Comparison of ENCODE assay signal across 25 cellular contexts in the genomic region with DNA sequence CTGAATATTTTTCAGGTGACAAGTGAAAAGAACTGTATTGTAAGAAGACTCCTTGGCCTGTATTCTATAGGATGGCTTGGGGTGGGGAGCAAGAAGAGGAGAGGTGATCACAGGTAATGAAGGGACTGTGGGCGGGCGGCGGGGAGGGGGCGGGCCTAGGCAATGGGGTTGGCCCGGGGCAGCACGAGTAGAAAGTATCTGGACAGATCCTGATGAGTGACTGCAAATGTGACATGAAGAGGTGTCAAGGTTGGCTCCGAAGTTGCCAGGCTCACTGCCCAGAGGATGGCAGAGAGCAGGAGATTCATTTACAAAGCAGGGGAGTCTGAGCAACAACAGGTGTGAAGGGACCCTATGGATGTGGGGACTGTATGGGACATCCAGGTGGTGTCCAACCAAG. TPM values are rescaled to one million over a fixed set of nuclear protein-coding genes. Genes with fewer than 3 reads are reported as not detected.
DNase-seq lines count a peak whose midpoint lies in the region; ATAC-seq, FAIRE-seq and TF ChIP-seq lines count a peak whose summit lies in the region.
"Had no signal": no experiment of that assay in that cellular context is flagged by ENCODE, and none has a peak within 500 bp of the region (broad histone marks: within the 10 kb centered on the region; RNA-seq: fewer than 3 reads in every experiment).

No MANE protein-coding gene starts in this region.

- no peak overlapping the region for H3K4me3 ChIP-seq in right atrium auricular region
- no peak overlapping the region for H3K4me3 ChIP-seq in kidney (ENCODE audit: low read length in 2 of 2)
- no peak overlapping the region for H3K4me3 ChIP-seq in tibial artery
- H3K4me3 ChIP-seq: BLaER1, GM23248 had no signal

- H3K4me1 ChIP-seq in right atrium auricular region: peaks cover 0 to 46% of the 10 kb centered on the region in 2 donors
- H3K4me1 ChIP-seq in kidney (ENCODE audit: control insufficient read depth in 1 of 2, insufficient read depth in 1 of 2, low read depth in 1 of 2, low read length in 2 of 2): peaks cover 38 to 60% of the 10 kb centered on the region in 2 donors
- peaks cover 0 to 43% (median 38%) of the 10 kb centered on the region in 4 donors for H3K4me1 ChIP-seq in tibial artery

- DNase-seq in Right ventricle myocardium superior (peak; percentile 63), right atrium auricular region (ENCODE audit: low spot score) (no peak), left cardiac atrium (peak; percentile 46), kidney (peak; percentile 24), tibial artery (no peak), hypothalamus (lab: John Stamatoyannopoulos, UW) (no peak), OCI-M1 (lab: John Stamatoyannopoulos, UW) (no peak)
- DNase-seq: 8988T; CD4-positive, alpha-beta memory T cell; DMS153; DMS79; GDM1; GM23248; H7 had no signal

- intact Hi-C loops in Right ventricle myocardium superior (cut with DNase I) (no loop called here), left cardiac atrium (cut with DNase I) (no loop called here), kidney (cut with DNase I) (no loop called here), tibial artery (cut with DNase I; ENCODE audit: low total_unique reads) (loop anchor here (2.0 kb wide), 1 partner anchor 19 kb away; no protein-coding TSS in a partner anchor)

- ATAC-seq in Right ventricle myocardium superior (ENCODE audit: poor library complexity) (peak; percentile 78), left cardiac atrium (peak; percentile 65 to 66), HG02571 (IDR thresholded peaks at IDR 0.05; ENCODE audit: unreplicated experiment) (no peak)
- ATAC-seq: HCT116 had no signal

- H3K9me3 ChIP-seq in right atrium auricular region (no peaks in the 10 kb centered on the region), kidney (ENCODE audit: control insufficient read depth in 1 of 2, low read length in 2 of 2) (no peaks in the 10 kb centered on the region), tibial artery (no peaks in the 10 kb centered on the region)
- H3K9me3 ChIP-seq: BLaER1 had no signal

- TF ChIP-seq CTCF in right atrium auricular region (IDR thresholded peaks at IDR 0.05) (no peak), kidney (IDR thresholded peaks at IDR 0.05; ENCODE audit: borderline replicate concordance, extremely low read depth, insufficient read depth) (no peak), tibial artery (IDR thresholded peaks at IDR 0.05) (no peak)

- no peak for FAIRE-seq in kidney (lab: Jason Lieb, UNC)
- FAIRE-seq: GM12892, GM18507 had no signal

- H3K9ac ChIP-seq in kidney (ENCODE audit: low read length in 2 of 2): no peak overlapping the region
- H3K9ac ChIP-seq: BLaER1, GM23248 had no signal

- H3K27me3 ChIP-seq in right atrium auricular region (no peaks in the 10 kb centered on the region), tibial artery (no peaks in the 10 kb centered on the region)
- H3K27me3 ChIP-seq: BLaER1 had no signal

- H3K27ac ChIP-seq in right atrium auricular region (no peak overlapping the region), kidney (ENCODE audit: low read depth in 2 of 2, low read length in 2 of 2) (no peak overlapping the region), tibial artery (peak overlapping the region; percentile 81 to 83)
- H3K27ac ChIP-seq: BLaER1, GM23248, HL-60 had no signal

- H3K36me3 ChIP-seq in right atrium auricular region (no peaks in the 10 kb centered on the region), kidney (ENCODE audit: control insufficient read depth in 1 of 2, insufficient read depth in 2 of 2, low read length in 2 of 2) (no peaks in the 10 kb centered on the region), tibial artery (no peaks in the 10 kb centered on the region)
- H3K36me3 ChIP-seq: BLaER1 had no signal

RNA-seq across cellular contexts. Expression of a gene that starts 10.8 kb away (rescaled TPM):
- total RNA-seq in Right ventricle myocardium superior (not detected), right atrium auricular region (not detected), left cardiac atrium (not detected), kidney (0.16 TPM)
- polyA plus RNA-seq in kidney (ENCODE audit: insufficient read depth, low read depth, low replicate concordance): 10.5 TPM
- total RNA-seq: A673; CD4-positive, alpha-beta memory T cell; Daoy; GM23248; H7; HT1080 had no signal
- polyA plus RNA-seq: AG04450; CD14-positive monocyte; CD4-positive, alpha-beta memory T cell; GM23248 had no signal

RNA-seq across cellular contexts. Expression of a gene that starts 38.8 kb away (rescaled TPM):
- total RNA-seq in Right ventricle myocardium superior: 8.3 TPM
- total RNA-seq in right atrium auricular region: 10 to 100 TPM in 1 of 2 donors, 1 to 10 TPM in 1; 7.8 to 10.3 TPM
- 10 to 100 TPM; 56.6 to 96.4 TPM for total RNA-seq in left cardiac atrium
- total RNA-seq in kidney: 40.6 TPM
- 15.1 TPM for polyA plus RNA-seq in kidney (ENCODE audit: insufficient read depth, low read depth, low replicate concordance)
- total RNA-seq: GM23248 had no signal
- polyA plus RNA-seq: CD14-positive monocyte; CD4-positive, alpha-beta memory T cell had no signal

RNA-seq across cellular contexts. Expression of a gene that starts 45.4 kb away (rescaled TPM):
- total RNA-seq in Right ventricle myocardium superior: 0.32 TPM
- under 1 TPM in 1 of 2 donors, not detected in 1; 0.55 TPM for total RNA-seq in right atrium auricular region
- total RNA-seq in left cardiac atrium: 1 to 10 TPM; 1.6 to 3.8 TPM
- 1.2 TPM for total RNA-seq in kidney
- polyA plus RNA-seq in kidney (ENCODE audit: insufficient read depth, low read depth, low replicate concordance): 0.58 TPM

RNA-seq across cellular contexts. Expression of a gene that starts 56.6 kb away (rescaled TPM):
- 74.7 TPM for total RNA-seq in Right ventricle myocardium superior
- 10 to 100 TPM; 63.8 to 66.1 TPM for total RNA-seq in right atrium auricular region
- 10 to 100 TPM; 67.8 to 83.3 TPM for total RNA-seq in left cardiac atrium
- 115 TPM for total RNA-seq in kidney
- polyA plus RNA-seq in kidney (ENCODE audit: insufficient read depth, low read depth, low replicate concordance): 60.3 TPM

Comparison
In these comparisons a context has a peak if more than half of its experiments do, and no peak if none do; other contexts are left out.
1. DNase-seq: peak in Right ventricle myocardium superior (single experiment), left cardiac atrium (single experiment) and kidney (single experiment); none in right atrium auricular region (single experiment), tibial artery (0 of 2), hypothalamus (0 of 51) and OCI-M1 (single experiment).
2. H3K27ac ChIP-seq: peak in tibial artery (2 of 2); none in right atrium auricular region (0 of 2) and kidney (0 of 2).